In genomic region chr9:27125030-27125429, GRCh38 we compare ENCODE assay signal across 9 cellular contexts. TPM values are rescaled to one million over a fixed set of nuclear protein-coding genes. Genes with fewer than 3 reads are reported as not detected.
DNase-seq lines count a peak whose midpoint lies in the region; ATAC-seq and TF ChIP-seq lines count a peak whose summit lies in the region.
"Had no signal": no experiment of that assay in that cellular context is flagged by ENCODE, and none has a peak within 500 bp of the region (broad histone marks: within the 10 kb centered on the region; RNA-seq: fewer than 3 reads in every experiment).

No MANE protein-coding gene starts in this region.

- no peak overlapping the region for H3K4me3 ChIP-seq in colonic mucosa

- H3K36me3 ChIP-seq in colonic mucosa: no peaks in the 10 kb centered on the region

- no peaks in the 10 kb centered on the region for H3K4me1 ChIP-seq in colonic mucosa

- no peak overlapping the region for H3K9ac ChIP-seq in colonic mucosa (ENCODE audit: low read depth in 2 of 2, low read length in 2 of 2)

- DNase-seq in A172 (ENCODE audit: low spot score): peak; percentile 94
- peak; percentile 6 for DNase-seq in LoVo (ENCODE audit: low spot score)
- peak; percentile 54 for DNase-seq in colonic mucosa
- peak; percentile 12 for DNase-seq in medulla oblongata (ENCODE audit: extremely low spot score)
- DNase-seq in activated naive CD4-positive, alpha-beta T cell (lab: John Stamatoyannopoulos, UW): no peak
- DNase-seq in DMS79 treated with DMSO at 0.1 percent for 48 hours (lab: John Stamatoyannopoulos, UW): no peak

- H3K27me3 ChIP-seq in colonic mucosa: no peaks in the 10 kb centered on the region

- no peak for TF ChIP-seq CTCF in colonic mucosa (IDR thresholded peaks at IDR 0.05)

- ATAC-seq in GM21619 (IDR thresholded peaks at IDR 0.05; ENCODE audit: unreplicated experiment): no peak
- ATAC-seq in HG03045 (IDR thresholded peaks at IDR 0.05; ENCODE audit: unreplicated experiment): no peak
- ATAC-seq: Panc1 had no signal

- intact Hi-C loops in colonic mucosa (cut with DNase I): no loop called here

- peak overlapping the region; percentile 29 for H3K27ac ChIP-seq in colonic mucosa

- no peaks in the 10 kb centered on the region for H3K9me3 ChIP-seq in colonic mucosa

RNA-seq across cellular contexts. Expression of gene TEK, which starts 16.0 kb away (rescaled TPM):
- total RNA-seq in A172 (2014; rRNA removed; shearing (Covaris generic)): 3.9 and 7.6 TPM in 2 replicates
- 1 to 10 TPM; 1.6 to 6.3 TPM for total RNA-seq in colonic mucosa

Comparison
In these comparisons a context has a peak if more than half of its experiments do, and no peak if none do; other contexts are left out.
1. DNase-seq: peak in A172 (single experiment), LoVo (single experiment), colonic mucosa (single experiment) and medulla oblongata (single experiment); none in activated naive CD4-positive, alpha-beta T cell (0 of 4) and DMS79 treated with DMSO at 0.1 percent for 48 hours (single experiment).